21 cellular contexts compared by ENCODE assay signal in the genomic region with DNA sequence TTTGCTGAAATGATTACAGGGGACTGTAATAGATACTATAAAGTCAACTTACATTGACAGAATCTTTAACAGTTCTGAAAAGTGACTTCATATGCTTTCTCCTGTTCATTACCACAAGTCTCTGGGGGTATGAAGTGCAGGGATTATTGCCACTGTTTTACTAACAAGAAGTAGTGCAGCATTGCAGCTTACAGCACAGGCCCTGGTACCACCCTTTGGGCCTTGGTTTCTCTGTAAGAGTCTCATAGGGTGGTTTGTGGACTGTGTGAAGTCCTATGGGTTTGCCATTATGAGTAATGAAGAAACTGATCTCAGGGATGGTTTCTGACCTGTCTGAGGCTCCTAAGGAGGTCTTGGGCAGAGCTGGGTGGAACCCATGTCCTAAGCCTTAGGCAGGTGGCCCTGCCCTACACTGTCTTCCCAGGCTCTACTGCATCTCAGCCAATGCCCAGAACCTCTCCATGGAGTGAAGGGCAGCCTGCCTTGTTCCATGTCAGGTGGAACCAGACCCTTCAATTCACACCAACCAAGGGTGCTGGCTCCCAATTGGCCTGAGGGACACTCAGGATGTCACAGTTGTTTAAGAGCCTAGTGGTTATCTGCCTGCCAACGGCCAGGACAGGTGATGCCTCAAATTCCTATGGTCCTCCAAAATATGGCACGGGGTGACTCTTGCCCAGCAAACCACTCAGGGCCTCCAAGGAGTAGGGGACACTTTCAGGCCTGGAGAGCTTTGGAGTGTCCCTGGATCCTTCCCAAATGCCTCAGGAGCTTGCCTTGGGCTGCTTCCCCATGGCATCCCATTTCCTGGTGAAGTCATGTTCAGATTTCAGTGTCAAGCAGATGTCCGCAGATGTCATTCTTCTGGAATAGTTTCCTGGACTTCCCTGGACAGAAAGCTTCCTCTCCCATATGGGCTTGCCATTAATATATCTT.
"Had no signal": no experiment of that assay in that cellular context is flagged by ENCODE, and none has a peak within 500 bp of the region (broad histone marks: within the 10 kb centered on the region; RNA-seq: fewer than 3 reads in every experiment).

No MANE protein-coding gene starts in this region.

- H3K27me3 Mint-ChIP-seq: stimulated activated naive CD8-positive, alpha-beta T cell treated with anti-CD3 and anti-CD28 coated beads, Interleukin-15, Interleukin-2, amounts not matched to agents 100 ng/mL and 50 ng/mL, for 24 hours had no signal

- H3K4me1 ChIP-seq: foreskin keratinocyte, left ventricle myocardium inferior, lower lobe of right lung, prostate gland, sigmoid colon, tibial artery had no signal

- H3K27ac Mint-ChIP-seq: endodermal cell; nephron progenitor cell; stimulated activated naive CD8-positive, alpha-beta T cell treated with anti-CD3 and anti-CD28 coated beads, Interleukin-15, Interleukin-2, amounts not matched to agents 100 ng/mL and 50 ng/mL, for 24 hours had no signal

- H3K79me2 ChIP-seq: hepatocyte, parathyroid adenoma had no signal

- H3K27ac ChIP-seq: coronary artery, foreskin keratinocyte, hepatocyte, left ventricle myocardium inferior, lower lobe of right lung, parathyroid adenoma, prostate gland, sigmoid colon, tibial artery had no signal

- H3K4me3 ChIP-seq: coronary artery, hepatocyte, left ventricle myocardium inferior, lower lobe of right lung, prostate gland, sigmoid colon, tibial artery had no signal

- H3K9me3 ChIP-seq: lower lobe of right lung, prostate gland, sigmoid colon, tibial artery had no signal

- H3K27me3 ChIP-seq: foreskin keratinocyte, hepatocyte, sigmoid colon, tibial artery had no signal

- FAIRE-seq: endothelial cell of umbilical vein, kidney, small intestine had no signal

- H3K36me3 Mint-ChIP-seq: naive B cell had no signal

- H2AFZ ChIP-seq: hepatocyte, parathyroid adenoma had no signal

- H3K36me3 ChIP-seq: left ventricle myocardium inferior, lower lobe of right lung, prostate gland, sigmoid colon, tibial artery had no signal

- H3K4me3 Mint-ChIP-seq: endodermal cell; naive B cell; nephron progenitor cell; stimulated activated naive CD8-positive, alpha-beta T cell treated with anti-CD3 and anti-CD28 coated beads, Interleukin-15, Interleukin-2, amounts not matched to agents 100 ng/mL and 50 ng/mL, for 24 hours had no signal

- H3K4me2 ChIP-seq: hepatocyte had no signal

- DNase-seq: effector CD4-positive, alpha-beta T cell; endodermal cell; erythroblast; foreskin keratinocyte; kidney; left cardiac atrium; left ventricle myocardium inferior; lower lobe of right lung; mesendoderm; naive B cell; nephron progenitor cell; sigmoid colon; small intestine; stimulated activated CD4-positive, alpha-beta T cell treated with anti-CD3 and anti-CD28 coated beads, Interleukin-12 subunit alpha, Interleukin-12 subunit beta, amount 100 ng/mL, for 4 hours; tibial artery had no signal

- ATAC-seq: foreskin keratinocyte, left cardiac atrium, lower lobe of right lung had no signal

- H3K4me1 Mint-ChIP-seq: endodermal cell, naive B cell, nephron progenitor cell had no signal

- H3K9ac ChIP-seq: parathyroid adenoma had no signal
